9 cellular contexts compared by ENCODE assay signal in genomic region chrX:19875051-19875432, GRCh38. TPM values are rescaled to one million over a fixed set of nuclear protein-coding genes. Genes with fewer than 3 reads are reported as not detected.
A peak's percentile ranks its signal among the peaks of the same experiment; 100 is the strongest.
DNase-seq lines count a peak whose midpoint lies in the region; ATAC-seq and TF ChIP-seq lines count a peak whose summit lies in the region.
"Had no signal": no experiment of that assay in that cellular context is flagged by ENCODE, and none has a peak within 500 bp of the region (broad histone marks: within the 10 kb centered on the region; RNA-seq: fewer than 3 reads in every experiment).

No MANE protein-coding gene starts in this region.

- TF ChIP-seq CTCF in AG10803 (conservative IDR thresholded peaks at IDR 0.05; ENCODE audit: low read length) (no peak), NB4 (IDR thresholded peaks at IDR 0.05; ENCODE audit: low read depth, low read length) (no peak)

- peaks cover 61% of the 10 kb centered on the region for H3K4me1 Mint-ChIP-seq in dendritic cell treated with granulocyte-macrophage colony-stimulating factor and Interleukin-4, amounts not matched to agents 40 ng/mL and 50 ng/mL, for 4 days (ENCODE audit: low read depth)

- no peak for TF ChIP-seq POLR2A in NB4 (IDR thresholded peaks at IDR 0.05; ENCODE audit: extremely low read depth, insufficient read length)

- DNase-seq in AG10803 (ENCODE audit: low read depth): peak; percentile 17
- peak; percentile 97 for DNase-seq in NB4 (ENCODE audit: low read depth)
- DNase-seq in left colon: no peak
- no peak for DNase-seq in NCI-H2227 (lab: John Stamatoyannopoulos, UW; ENCODE audit: unreplicated experiment)
- no peak for DNase-seq in NCI-H446 treated with DMSO at 0.1 percent for 48 hours (lab: John Stamatoyannopoulos, UW)
- DNase-seq: esophagus squamous epithelium had no signal

- ATAC-seq in GM18498 (IDR thresholded peaks at IDR 0.05; ENCODE audit: unreplicated experiment) (peak; percentile 39), left colon (no peak), HG03457 (IDR thresholded peaks at IDR 0.05; ENCODE audit: unreplicated experiment) (no peak)

- intact Hi-C loops in dendritic cell treated with granulocyte-macrophage colony-stimulating factor and Interleukin-4, amounts not matched to agents 40 ng/mL and 50 ng/mL, for 4 days (cut with micrococcal nuclease): no loop called here
- intact Hi-C loops in left colon (cut with DNase I, micrococcal nuclease): no loop called here

- no peak overlapping the region for H3K4me3 ChIP-seq in AG10803 (ENCODE audit: low read length)
- peak overlapping the region; percentile 21 for H3K4me3 ChIP-seq in NB4 (ENCODE audit: low read depth, low read length)
- H3K4me3 ChIP-seq: esophagus squamous epithelium had no signal

- no peaks in the 10 kb centered on the region for H3K27me3 Mint-ChIP-seq in dendritic cell treated with granulocyte-macrophage colony-stimulating factor and Interleukin-4, amounts not matched to agents 40 ng/mL and 50 ng/mL, for 4 days

- H3K36me3 Mint-ChIP-seq in dendritic cell treated with granulocyte-macrophage colony-stimulating factor and Interleukin-4, amounts not matched to agents 40 ng/mL and 50 ng/mL, for 4 days (ENCODE audit: low read depth): peaks cover 16% of the 10 kb centered on the region

- H3K9me3 Mint-ChIP-seq in dendritic cell treated with granulocyte-macrophage colony-stimulating factor and Interleukin-4, amounts not matched to agents 40 ng/mL and 50 ng/mL, for 4 days: no peaks in the 10 kb centered on the region

- peak overlapping the region; percentile 82 for H3K27ac Mint-ChIP-seq in dendritic cell treated with granulocyte-macrophage colony-stimulating factor and Interleukin-4, amounts not matched to agents 40 ng/mL and 50 ng/mL, for 4 days

- peak overlapping the region; percentile 61 for H3K4me3 Mint-ChIP-seq in dendritic cell treated with granulocyte-macrophage colony-stimulating factor and Interleukin-4, amounts not matched to agents 40 ng/mL and 50 ng/mL, for 4 days

RNA-seq across cellular contexts. Expression of gene SH3KBP1, which starts 12.4 kb away (rescaled TPM):
- total RNA-seq in left colon: 10 to 100 TPM; 54.6 to 95.7 TPM

Comparison
In these comparisons a context has a peak if more than half of its experiments do, and no peak if none do; other contexts are left out.
1. DNase-seq: peak in AG10803 (single experiment) and NB4 (single experiment); none in left colon (0 of 2), NCI-H2227 (single experiment) and NCI-H446 treated with DMSO at 0.1 percent for 48 hours (single experiment).